8 cellular contexts compared by ENCODE assay signal in the genomic region with DNA sequence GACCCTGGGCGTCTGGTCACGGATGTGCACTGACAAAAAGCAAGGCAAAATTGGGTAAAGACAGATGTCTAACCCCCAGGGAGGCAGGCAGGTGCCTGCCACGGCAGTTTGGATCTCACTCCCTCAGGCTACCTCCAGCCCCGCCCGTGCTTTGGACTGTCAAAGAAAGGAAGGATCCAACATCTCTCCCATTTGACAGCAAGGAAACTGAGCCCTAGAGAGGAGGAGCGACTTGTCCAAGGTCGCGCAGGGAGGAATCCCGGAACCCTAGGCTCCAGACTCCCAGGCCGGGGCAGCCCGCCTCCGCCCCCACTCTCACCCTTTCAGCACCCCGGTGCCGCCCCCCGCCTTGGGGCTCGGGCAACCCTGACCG. TPM values are rescaled to one million over a fixed set of nuclear protein-coding genes. Genes with fewer than 3 reads are reported as not detected.
DNase-seq lines count a peak whose midpoint lies in the region; ATAC-seq and TF ChIP-seq lines count a peak whose summit lies in the region.

No MANE protein-coding gene starts in this region.

- peak overlapping the region; percentile 87 for H3K27ac Mint-ChIP-seq in neural progenitor cell

- peak overlapping the region; percentile 95 for H3K4me3 Mint-ChIP-seq in neural progenitor cell

- CTCF ChIA-PET in BJ (lab: Yijun Ruan, JAX) = interaction anchor here (1.0 kb wide), 1 partner anchor 203 kb away, joined by 3 read pairs; a partner anchor contains a TSS

- peak; percentile 41 for ATAC-seq in GM18867 (IDR thresholded peaks at IDR 0.05; ENCODE audit: unreplicated experiment)
- peak; percentile 41 for ATAC-seq in HG03045 (IDR thresholded peaks at IDR 0.05; ENCODE audit: unreplicated experiment)

- H3K4me2 ChIP-seq in OCI-LY3 (ENCODE audit: low read length) = peak overlapping the region; percentile 71
- H3K4me2 ChIP-seq in neural progenitor cell = peak overlapping the region; percentile 92

- POLR2A ChIA-PET in BJ (lab: Charles Lee) = no interaction called here

- H3F3A ChIP-seq in neural progenitor cell (ENCODE audit: low read depth) = peaks cover 35% of the 10 kb centered on the region

- H3K27me3 Mint-ChIP-seq in neural progenitor cell (ENCODE audit: insufficient read depth, low read depth) = no peaks in the 10 kb centered on the region

- H3K27ac ChIP-seq in OCI-LY3 (ENCODE audit: low read length) (peak overlapping the region; percentile 66), neural progenitor cell (peak overlapping the region; percentile 90)

- H3K4me3 ChIP-seq in BJ (ENCODE audit: low read depth, low read length) (peak overlapping the region; percentile 56), OCI-LY3 (ENCODE audit: low read length) (peak overlapping the region; percentile 85), epithelial cell of esophagus (ENCODE audit: low read length) (peak overlapping the region; percentile 82), neural progenitor cell (peak overlapping the region; percentile 78)

- H3K9me3 Mint-ChIP-seq in neural progenitor cell = no peaks in the 10 kb centered on the region

- H3K79me2 ChIP-seq in OCI-LY3 (ENCODE audit: low read length) (peaks cover 5% of the 10 kb centered on the region; the same call in 1 of the 2 replicates), neural progenitor cell (ENCODE audit: low read depth) (peaks cover 3% of the 10 kb centered on the region)

- DNase-seq in BJ (ENCODE audit: low read depth) (no peak), epithelial cell of esophagus (ENCODE audit: low read depth) (no peak), neural progenitor cell (ENCODE audit: low spot score) (no peak), erythroblast (lab: John Stamatoyannopoulos, UW) (no peak)
- no peak for DNase-seq in activated CD8-positive, alpha-beta memory T cell treated with anti-CD3 and anti-CD28 coated beads, Interleukin-2, amount 50 U/mL, for 4 hours

- H3K27me3 ChIP-seq in BJ (ENCODE audit: control insufficient read depth, insufficient read depth, low read length) = no peaks in the 10 kb centered on the region
- H3K27me3 ChIP-seq in OCI-LY3 (ENCODE audit: low read depth, low read length) = no peaks in the 10 kb centered on the region
- no peaks in the 10 kb centered on the region for H3K27me3 ChIP-seq in neural progenitor cell

- peaks cover 15% of the 10 kb centered on the region for H3K4me1 Mint-ChIP-seq in neural progenitor cell

- H3K36me3 ChIP-seq in BJ (ENCODE audit: control insufficient read depth, insufficient read depth, low read length) (peaks cover 2% of the 10 kb centered on the region), OCI-LY3 (replicated peaks; ENCODE audit: low read depth, low read length) (peaks cover 6% of the 10 kb centered on the region), neural progenitor cell (no peaks in the 10 kb centered on the region)

- H4K20me1 ChIP-seq in OCI-LY3 (ENCODE audit: insufficient read depth, low read length) = no peaks in the 10 kb centered on the region
- H4K20me1 ChIP-seq in neural progenitor cell (ENCODE audit: low read depth) = no peaks in the 10 kb centered on the region

- peaks cover 12% of the 10 kb centered on the region for H3K4me1 ChIP-seq in OCI-LY3 (ENCODE audit: low read length)
- H3K4me1 ChIP-seq in neural progenitor cell = peaks cover 4% of the 10 kb centered on the region

- no peak for TF ChIP-seq POLR2A in erythroblast (IDR thresholded peaks at IDR 0.05; ENCODE audit: low read length)

- peak overlapping the region; percentile 70 for H3K9ac ChIP-seq in OCI-LY3 (ENCODE audit: low read length)
- peak overlapping the region; percentile 82 for H3K9ac ChIP-seq in neural progenitor cell

- H2AFZ ChIP-seq in OCI-LY3 (ENCODE audit: low read depth, low read length) = peak overlapping the region; percentile 59; the same call in 1 of the 2 replicates
- peak overlapping the region; percentile 73 for H2AFZ ChIP-seq in neural progenitor cell (replicated peaks)

- TF ChIP-seq CTCF in BJ (IDR thresholded peaks at IDR 0.05; ENCODE audit: insufficient read depth, low read depth, low read length) = no peak
- TF ChIP-seq CTCF in OCI-LY3 (IDR thresholded peaks at IDR 0.05; ENCODE audit: low read depth, low read length) = no peak
- TF ChIP-seq CTCF in epithelial cell of esophagus (IDR thresholded peaks at IDR 0.05; ENCODE audit: insufficient read depth, low read depth, low read length, missing control alignments) = no peak
- no peak for TF ChIP-seq CTCF in neural progenitor cell (IDR thresholded peaks at IDR 0.05)

- H3K36me3 Mint-ChIP-seq in neural progenitor cell = no peaks in the 10 kb centered on the region

- H3K9me3 ChIP-seq in OCI-LY3 (ENCODE audit: insufficient read depth, low read length) (no peaks in the 10 kb centered on the region), neural progenitor cell (ENCODE audit: low read depth) (no peaks in the 10 kb centered on the region)

RNA-seq across cellular contexts. Expression of a gene that starts 0.4 kb away (rescaled TPM):
- 10.8 and 12.4 TPM in 2 replicates for polyA plus RNA-seq in BJ (2011; rRNA removed)
- polyA minus RNA-seq in BJ (2011; rRNA and poly(A)+ RNA removed) = 5.4 and 8.8 TPM in 2 replicates
- 9.5 and 17.8 TPM in 2 replicates for total RNA-seq in neural progenitor cell (ENCODE audit: low replicate concordance)
